Comparison of ENCODE assay signal across 1 cellular context in genomic region chr1:1397839-1398523, GRCh38.
TF ChIP-seq lines count a peak whose summit lies in the region.

No MANE protein-coding gene starts in this region.

TF ChIP-seq in A549, 52 proteins besides CTCF, POLR2A, EP300 and RAD21 (continued from another document):
- TF ChIP-seq, protein P1, sequence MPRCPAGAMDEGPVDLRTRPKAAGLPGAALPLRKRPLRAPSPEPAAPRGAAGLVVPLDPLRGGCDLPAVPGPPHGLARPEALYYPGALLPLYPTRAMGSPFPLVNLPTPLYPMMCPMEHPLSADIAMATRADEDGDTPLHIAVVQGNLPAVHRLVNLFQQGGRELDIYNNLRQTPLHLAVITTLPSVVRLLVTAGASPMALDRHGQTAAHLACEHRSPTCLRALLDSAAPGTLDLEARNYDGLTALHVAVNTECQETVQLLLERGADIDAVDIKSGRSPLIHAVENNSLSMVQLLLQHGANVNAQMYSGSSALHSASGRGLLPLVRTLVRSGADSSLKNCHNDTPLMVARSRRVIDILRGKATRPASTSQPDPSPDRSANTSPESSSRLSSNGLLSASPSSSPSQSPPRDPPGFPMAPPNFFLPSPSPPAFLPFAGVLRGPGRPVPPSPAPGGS (IDR thresholded peaks at IDR 0.05), result no peak
- no peak for TF ChIP-seq MAX (IDR thresholded peaks at IDR 0.05)
- TF ChIP-seq KDM1A (IDR thresholded peaks at IDR 0.05; ENCODE audit: low read depth), result no peak
- TF ChIP-seq CBX2 (IDR thresholded peaks at IDR 0.05; ENCODE audit: borderline replicate concordance, low read depth), result no peak
- no peak for TF ChIP-seq E2F6 (IDR thresholded peaks at IDR 0.05; ENCODE audit: borderline replicate concordance, low read depth)
- no peak for TF ChIP-seq SREBF2 (IDR thresholded peaks at IDR 0.05)
- TF ChIP-seq CHD4 (IDR thresholded peaks at IDR 0.05; ENCODE audit: borderline replicate concordance), result no peak
- no peak for TF ChIP-seq REST (IDR thresholded peaks at IDR 0.05)
- no peak for TF ChIP-seq NPAS2 (CRISPR knock-in tag; IDR thresholded peaks at IDR 0.05; ENCODE audit: borderline replicate concordance)
- no peak for TF ChIP-seq NFE2L2 (conservative IDR thresholded peaks at IDR 0.05; ENCODE audit: low read length)
- TF ChIP-seq FOSB (CRISPR knock-in tag; IDR thresholded peaks at IDR 0.05), result no peak
